ENCODE assay signal across 11 cellular contexts in genomic region chrX:67619253-67619652, GRCh38.
A peak's percentile ranks its signal among the peaks of the same experiment; 100 is the strongest.
DNase-seq lines count a peak whose midpoint lies in the region; ATAC-seq and TF ChIP-seq lines count a peak whose summit lies in the region.
"Had no signal": no experiment of that assay in that cellular context is flagged by ENCODE, and none has a peak within 500 bp of the region (broad histone marks: within the 10 kb centered on the region; RNA-seq: fewer than 3 reads in every experiment).

No MANE protein-coding gene starts in this region.

- H3K4me3 ChIP-seq in psoas muscle = no peak overlapping the region
- H3K4me3 ChIP-seq in CD8-positive, alpha-beta T cell (ENCODE audit: low read depth, low read length) = no peak overlapping the region
- H3K4me3 ChIP-seq: prostate gland had no signal

- peaks cover 2% of the 10 kb centered on the region for H3K9me3 Mint-ChIP-seq in CD8-positive, alpha-beta T cell

- peaks cover 11% of the 10 kb centered on the region for H3K9me3 ChIP-seq in psoas muscle
- no peaks in the 10 kb centered on the region for H3K9me3 ChIP-seq in CD8-positive, alpha-beta T cell (ENCODE audit: low read length)
- H3K9me3 ChIP-seq: prostate gland had no signal

- no peaks in the 10 kb centered on the region for H3K4me1 ChIP-seq in psoas muscle
- no peaks in the 10 kb centered on the region for H3K4me1 ChIP-seq in CD8-positive, alpha-beta T cell (ENCODE audit: insufficient read depth, low read length)
- H3K4me1 ChIP-seq: prostate gland had no signal

- H3K27ac Mint-ChIP-seq in CD8-positive, alpha-beta T cell = no peak overlapping the region
- H3K27ac Mint-ChIP-seq: IgD-negative memory B cell had no signal

- POLR2A ChIA-PET in CD8-positive, alpha-beta T cell (lab: Charles Lee) = no interaction called here

- H3K4me1 Mint-ChIP-seq in CD8-positive, alpha-beta T cell (ENCODE audit: low read depth) = no peaks in the 10 kb centered on the region
- H3K4me1 Mint-ChIP-seq: IgD-negative memory B cell had no signal

- H3K36me3 ChIP-seq in psoas muscle (ENCODE audit: insufficient read depth in 1 of 2, low read depth in 1 of 2) = no peaks in the 10 kb centered on the region
- no peaks in the 10 kb centered on the region for H3K36me3 ChIP-seq in CD8-positive, alpha-beta T cell (ENCODE audit: insufficient read depth, low read length)
- H3K36me3 ChIP-seq: prostate gland had no signal

- no peak overlapping the region for H3K4me3 Mint-ChIP-seq in CD8-positive, alpha-beta T cell
- H3K4me3 Mint-ChIP-seq: IgD-negative memory B cell had no signal

- H3K36me3 Mint-ChIP-seq in CD8-positive, alpha-beta T cell = no peaks in the 10 kb centered on the region
- H3K36me3 Mint-ChIP-seq: IgD-negative memory B cell had no signal

- TF ChIP-seq CTCF in psoas muscle (IDR thresholded peaks at IDR 0.05) = no peak
- TF ChIP-seq CTCF in CD8-positive, alpha-beta T cell (IDR thresholded peaks at IDR 0.05) = no peak

- CTCF ChIA-PET in CD8-positive, alpha-beta T cell (lab: Charles Lee) = no interaction called here

- DNase-seq in T1000 (lab: John Stamatoyannopoulos, UW) (peak; percentile 13), psoas muscle (no peak), HPDE6-E6E7 (ENCODE audit: extremely low spot score) (no peak), iPS-NIHi7 (ENCODE audit: extremely low spot score) (no peak)
- no peak for DNase-seq in CD8-positive, alpha-beta T cell
- DNase-seq: left colon, NCI-H510A had no signal

- H3K27me3 ChIP-seq in psoas muscle (ENCODE audit: insufficient read depth in 3 of 3, low read length in 2 of 3) = no peaks in the 10 kb centered on the region
- no peaks in the 10 kb centered on the region for H3K27me3 ChIP-seq in CD8-positive, alpha-beta T cell (ENCODE audit: insufficient read depth, low read length)

- H3K27ac ChIP-seq in psoas muscle = no peak overlapping the region
- H3K27ac ChIP-seq in CD8-positive, alpha-beta T cell (ENCODE audit: low read depth, low read length) = no peak overlapping the region
- H3K27ac ChIP-seq: prostate gland had no signal

- ATAC-seq in GM18870 (IDR thresholded peaks at IDR 0.05; ENCODE audit: unreplicated experiment) (peak; percentile 92), HG02852 (IDR thresholded peaks at IDR 0.05; ENCODE audit: unreplicated experiment) (peak; percentile 79), psoas muscle (peak in 3 of 4 donors; percentile 44 to 61 (median 57))
- no peak for ATAC-seq in CD8-positive, alpha-beta T cell
- ATAC-seq: left colon had no signal

- no peaks in the 10 kb centered on the region for H3K27me3 Mint-ChIP-seq in CD8-positive, alpha-beta T cell (ENCODE audit: low read depth)
- H3K27me3 Mint-ChIP-seq: IgD-negative memory B cell had no signal

- intact Hi-C loops in psoas muscle (cut with DNase I) = no loop called here
- intact Hi-C loops in CD8-positive, alpha-beta T cell (cut with DNase I, micrococcal nuclease) = no loop called here

- 16 to 35% (median 21%) methylated on average over 1 of the region's 1 CpG for WGBS in psoas muscle, 3 donors
